13 cellular contexts compared by ENCODE assay signal in the genomic region with DNA sequence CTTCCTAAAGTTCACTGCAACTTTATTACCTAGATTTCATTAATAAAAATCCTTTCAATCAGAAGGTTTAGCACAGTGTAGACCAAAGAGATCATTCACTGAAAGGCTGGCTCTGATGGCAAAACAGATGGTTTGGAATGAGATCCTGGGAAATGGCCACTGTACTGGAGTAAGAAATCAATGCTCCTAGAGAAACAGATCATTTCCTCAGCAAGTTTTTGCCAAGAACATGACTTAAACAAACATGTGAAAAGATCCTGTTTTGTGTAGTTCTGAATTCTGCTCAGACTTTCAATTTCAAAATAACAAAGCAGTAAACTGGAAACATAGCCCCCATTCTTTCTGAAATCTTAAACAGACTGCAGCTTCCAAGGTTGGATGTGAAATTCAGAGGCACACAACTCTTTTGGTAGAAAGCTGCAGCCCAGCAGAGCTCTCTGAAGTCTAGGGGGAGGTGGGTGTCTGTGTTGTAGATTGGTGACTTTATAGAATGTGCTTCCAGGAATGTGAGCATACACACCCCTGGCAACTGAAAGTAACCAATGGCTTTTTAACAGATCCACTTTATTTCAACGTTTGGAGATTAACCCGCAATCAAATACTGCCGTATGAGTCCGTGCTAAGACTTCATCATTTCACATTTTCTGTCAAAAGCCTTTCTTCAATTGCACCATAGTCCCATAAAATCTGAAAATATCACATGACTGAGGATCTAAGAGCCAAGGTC.
DNase-seq lines count a peak whose midpoint lies in the region; ATAC-seq and TF ChIP-seq lines count a peak whose summit lies in the region.
"Had no signal": no experiment of that assay in that cellular context is flagged by ENCODE, and none has a peak within 500 bp of the region (broad histone marks: within the 10 kb centered on the region; RNA-seq: fewer than 3 reads in every experiment).

No MANE protein-coding gene starts in this region.

- H3K27ac Mint-ChIP-seq in activated CD4-positive, alpha-beta memory T cell treated with anti-CD3 and anti-CD28 coated beads for 36 hours: peak overlapping the region; percentile 61
- peak overlapping the region; percentile 65 for H3K27ac Mint-ChIP-seq in stimulated activated effector memory CD8-positive, alpha-beta T cell treated with anti-CD3 and anti-CD28 coated beads, Interleukin-12 subunit alpha, Interleukin-12 subunit beta, amount 100 ng/mL, for 72 hours
- H3K27ac Mint-ChIP-seq: activated naive CD4-positive, alpha-beta T cell treated with anti-CD3 and anti-CD28 coated beads, Interleukin-2, amount 50 U/mL, for 24 hours had no signal

- no peak for TF ChIP-seq CTCF in fibroblast of the aortic adventitia (IDR thresholded peaks at IDR 0.05; ENCODE audit: insufficient read depth, low read length)
- no peak for TF ChIP-seq CTCF in BE2C (IDR thresholded peaks at IDR 0.05; ENCODE audit: low read depth, low read length)

- no peaks in the 10 kb centered on the region for H3K4me1 ChIP-seq in BE2C

- peaks cover 76% of the 10 kb centered on the region for H3K4me1 Mint-ChIP-seq in activated CD4-positive, alpha-beta memory T cell treated with anti-CD3 and anti-CD28 coated beads for 36 hours (ENCODE audit: low read depth)
- H3K4me1 Mint-ChIP-seq in stimulated activated effector memory CD8-positive, alpha-beta T cell treated with anti-CD3 and anti-CD28 coated beads, Interleukin-12 subunit alpha, Interleukin-12 subunit beta, amount 100 ng/mL, for 72 hours: peaks cover 62% of the 10 kb centered on the region

- no peak for ATAC-seq in stimulated activated effector memory CD8-positive, alpha-beta T cell treated with anti-CD3 and anti-CD28 coated beads, Interleukin-12 subunit alpha, Interleukin-12 subunit beta, amount 100 ng/mL, for 72 hours
- no peak for ATAC-seq in HG02870 (IDR thresholded peaks at IDR 0.05; ENCODE audit: unreplicated experiment)

- H3K4me3 ChIP-seq in fibroblast of the aortic adventitia (ENCODE audit: low read depth, low read length): no peak overlapping the region
- no peak overlapping the region for H3K4me3 ChIP-seq in BE2C (ENCODE audit: low read depth, low read length)
- H3K4me3 ChIP-seq: thoracic aorta had no signal

- no peaks in the 10 kb centered on the region for H3K36me3 ChIP-seq in BE2C
- H3K36me3 ChIP-seq: thoracic aorta had no signal

- no peaks in the 10 kb centered on the region for H3K9me3 Mint-ChIP-seq in activated CD4-positive, alpha-beta memory T cell treated with anti-CD3 and anti-CD28 coated beads for 36 hours
- H3K9me3 Mint-ChIP-seq in stimulated activated effector memory CD8-positive, alpha-beta T cell treated with anti-CD3 and anti-CD28 coated beads, Interleukin-12 subunit alpha, Interleukin-12 subunit beta, amount 100 ng/mL, for 72 hours: no peaks in the 10 kb centered on the region
- H3K9me3 Mint-ChIP-seq: nephron had no signal

- H3K36me3 Mint-ChIP-seq in activated CD4-positive, alpha-beta memory T cell treated with anti-CD3 and anti-CD28 coated beads for 36 hours: peaks cover 7% of the 10 kb centered on the region
- peaks cover 39% of the 10 kb centered on the region for H3K36me3 Mint-ChIP-seq in stimulated activated effector memory CD8-positive, alpha-beta T cell treated with anti-CD3 and anti-CD28 coated beads, Interleukin-12 subunit alpha, Interleukin-12 subunit beta, amount 100 ng/mL, for 72 hours

- H3K27me3 ChIP-seq in BE2C: no peaks in the 10 kb centered on the region

- POLR2A ChIA-PET in activated CD4-positive, alpha-beta memory T cell treated with anti-CD3 and anti-CD28 coated beads for 36 hours (lab: Charles Lee): no interaction called here

- DNase-seq in GM04503 (ENCODE audit: low read depth) (peak; percentile 62), fibroblast of the aortic adventitia (ENCODE audit: low read depth) (peak; percentile 67), BE2C (no peak), NCI-H510A (lab: John Stamatoyannopoulos, UW) (no peak), LoVo (ENCODE audit: low spot score) (no peak)
- no peak for DNase-seq in activated CD4-positive, alpha-beta memory T cell treated with anti-CD3 and anti-CD28 coated beads for 36 hours
- no peak for DNase-seq in stimulated activated effector memory CD8-positive, alpha-beta T cell treated with anti-CD3 and anti-CD28 coated beads, Interleukin-12 subunit alpha, Interleukin-12 subunit beta, amount 100 ng/mL, for 72 hours (ENCODE audit: low spot score in 2 of 2)
- DNase-seq: foreskin melanocyte, small intestine had no signal

- H3K4me3 Mint-ChIP-seq in activated CD4-positive, alpha-beta memory T cell treated with anti-CD3 and anti-CD28 coated beads for 36 hours: no peak overlapping the region
- H3K4me3 Mint-ChIP-seq in stimulated activated effector memory CD8-positive, alpha-beta T cell treated with anti-CD3 and anti-CD28 coated beads, Interleukin-12 subunit alpha, Interleukin-12 subunit beta, amount 100 ng/mL, for 72 hours: no peak overlapping the region
- H3K4me3 Mint-ChIP-seq: activated naive CD4-positive, alpha-beta T cell treated with anti-CD3 and anti-CD28 coated beads, Interleukin-2, amount 50 U/mL, for 24 hours; nephron had no signal

- H3K27me3 Mint-ChIP-seq in activated CD4-positive, alpha-beta memory T cell treated with anti-CD3 and anti-CD28 coated beads for 36 hours: no peaks in the 10 kb centered on the region
- H3K27me3 Mint-ChIP-seq: activated naive CD4-positive, alpha-beta T cell treated with anti-CD3 and anti-CD28 coated beads, Interleukin-2, amount 50 U/mL, for 24 hours had no signal

- H3K9me3 ChIP-seq in BE2C: no peaks in the 10 kb centered on the region
- H3K9me3 ChIP-seq: thoracic aorta had no signal

- CTCF ChIA-PET in activated CD4-positive, alpha-beta memory T cell treated with anti-CD3 and anti-CD28 coated beads for 36 hours (lab: Charles Lee): interaction anchor here (1.3 kb wide), 1 partner anchor 89 kb away, joined by 3 read pairs; no protein-coding TSS in a partner anchor

- intact Hi-C loops in activated CD4-positive, alpha-beta memory T cell treated with anti-CD3 and anti-CD28 coated beads for 36 hours (cut with micrococcal nuclease): no loop called here

Comparison
In these comparisons a context has a peak if more than half of its experiments do, and no peak if none do; other contexts are left out.
1. DNase-seq: peak in GM04503 (single experiment) and fibroblast of the aortic adventitia (single experiment); none in activated CD4-positive, alpha-beta memory T cell treated with anti-CD3 and anti-CD28 coated beads for 36 hours (single experiment), stimulated activated effector memory CD8-positive, alpha-beta T cell treated with anti-CD3 and anti-CD28 coated beads, Interleukin-12 subunit alpha, Interleukin-12 subunit beta, amount 100 ng/mL, for 72 hours (0 of 2), BE2C (single experiment), NCI-H510A (single experiment) and LoVo (single experiment).